In genomic region chr6:30735668-30736314, GRCh38 we compare ENCODE assay signal across 11 cellular contexts.
DNase-seq lines count a peak whose midpoint lies in the region; ATAC-seq lines count a peak whose summit lies in the region.
"Had no signal": no experiment of that assay in that cellular context is flagged by ENCODE, and none has a peak within 500 bp of the region (broad histone marks: within the 10 kb centered on the region; RNA-seq: fewer than 3 reads in every experiment).

No MANE protein-coding gene starts in this region.

- H3K36me3 Mint-ChIP-seq in activated T-cell treated with anti-CD3 and anti-CD28 coated beads, Interleukin-2, amount 50 U/mL, for 24 hours (ENCODE audit: low read depth): peaks cover 98% of the 10 kb centered on the region
- H3K36me3 Mint-ChIP-seq in activated naive CD4-positive, alpha-beta T cell treated with anti-CD3 and anti-CD28 coated beads, Interleukin-2, amount 50 U/mL, for 24 hours: peaks cover 19% of the 10 kb centered on the region
- peaks cover 39% of the 10 kb centered on the region for H3K36me3 Mint-ChIP-seq in stimulated activated memory B cell treated with anti-CD40 and anti-IgM and Interleukin-4, amounts not matched to agents 10 μg/mL and 1 μg/mL and 100 μg/mL, for 72 hours

- peaks cover 83% of the 10 kb centered on the region for H3K4me1 Mint-ChIP-seq in activated T-cell treated with anti-CD3 and anti-CD28 coated beads, Interleukin-2, amount 50 U/mL, for 24 hours (ENCODE audit: low read depth)
- peaks cover 88% of the 10 kb centered on the region for H3K4me1 Mint-ChIP-seq in activated naive CD4-positive, alpha-beta T cell treated with anti-CD3 and anti-CD28 coated beads, Interleukin-2, amount 50 U/mL, for 24 hours
- H3K4me1 Mint-ChIP-seq in stimulated activated memory B cell treated with anti-CD40 and anti-IgM and Interleukin-4, amounts not matched to agents 10 μg/mL and 1 μg/mL and 100 μg/mL, for 72 hours: peaks cover 39% of the 10 kb centered on the region

- H3K4me3 Mint-ChIP-seq in activated T-cell treated with anti-CD3 and anti-CD28 coated beads, Interleukin-2, amount 50 U/mL, for 24 hours: peak overlapping the region; percentile 65
- H3K4me3 Mint-ChIP-seq in activated naive CD4-positive, alpha-beta T cell treated with anti-CD3 and anti-CD28 coated beads, Interleukin-2, amount 50 U/mL, for 24 hours: peak overlapping the region; percentile 79
- peak overlapping the region; percentile 33 for H3K4me3 Mint-ChIP-seq in stimulated activated memory B cell treated with anti-CD40 and anti-IgM and Interleukin-4, amounts not matched to agents 10 μg/mL and 1 μg/mL and 100 μg/mL, for 72 hours

- H3K9me3 Mint-ChIP-seq in activated T-cell treated with anti-CD3 and anti-CD28 coated beads, Interleukin-2, amount 50 U/mL, for 24 hours: peaks cover 5% of the 10 kb centered on the region
- no peaks in the 10 kb centered on the region for H3K9me3 Mint-ChIP-seq in activated naive CD4-positive, alpha-beta T cell treated with anti-CD3 and anti-CD28 coated beads, Interleukin-2, amount 50 U/mL, for 24 hours
- H3K9me3 Mint-ChIP-seq in stimulated activated memory B cell treated with anti-CD40 and anti-IgM and Interleukin-4, amounts not matched to agents 10 μg/mL and 1 μg/mL and 100 μg/mL, for 72 hours: no peaks in the 10 kb centered on the region

- H3K27me3 Mint-ChIP-seq in activated T-cell treated with anti-CD3 and anti-CD28 coated beads, Interleukin-2, amount 50 U/mL, for 24 hours: no peaks in the 10 kb centered on the region
- no peaks in the 10 kb centered on the region for H3K27me3 Mint-ChIP-seq in activated naive CD4-positive, alpha-beta T cell treated with anti-CD3 and anti-CD28 coated beads, Interleukin-2, amount 50 U/mL, for 24 hours
- no peaks in the 10 kb centered on the region for H3K27me3 Mint-ChIP-seq in stimulated activated memory B cell treated with anti-CD40 and anti-IgM and Interleukin-4, amounts not matched to agents 10 μg/mL and 1 μg/mL and 100 μg/mL, for 72 hours

- ATAC-seq in HG03342 (IDR thresholded peaks at IDR 0.05; ENCODE audit: unreplicated experiment) (peak; percentile 41), GM19452 (IDR thresholded peaks at IDR 0.05; ENCODE audit: unreplicated experiment) (no peak), GM18907 (IDR thresholded peaks at IDR 0.05; ENCODE audit: unreplicated experiment) (no peak), HG03565 (IDR thresholded peaks at IDR 0.05; ENCODE audit: unreplicated experiment) (no peak)
- ATAC-seq in stimulated activated memory B cell treated with anti-CD40 and anti-IgM and Interleukin-4, amounts not matched to agents 10 μg/mL and 1 μg/mL and 100 μg/mL, for 72 hours: peak; percentile 83

- H3K27ac Mint-ChIP-seq in activated T-cell treated with anti-CD3 and anti-CD28 coated beads, Interleukin-2, amount 50 U/mL, for 24 hours: peak overlapping the region; percentile 98
- H3K27ac Mint-ChIP-seq in activated naive CD4-positive, alpha-beta T cell treated with anti-CD3 and anti-CD28 coated beads, Interleukin-2, amount 50 U/mL, for 24 hours: peak overlapping the region; percentile 93
- peak overlapping the region; percentile 82 for H3K27ac Mint-ChIP-seq in stimulated activated memory B cell treated with anti-CD40 and anti-IgM and Interleukin-4, amounts not matched to agents 10 μg/mL and 1 μg/mL and 100 μg/mL, for 72 hours

- peak; percentile 52 for DNase-seq in activated T-cell treated with anti-CD3 and anti-CD28 coated beads, Interleukin-2, amount 50 U/mL, for 24 hours
- no peak for DNase-seq in activated T-cell treated with anti-CD3 and anti-CD28 coated beads, Interleukin-2, amount 50 U/mL, for 1 hour
- DNase-seq: colonic mucosa, Kasumi-1, substantia nigra had no signal

Comparison
In these comparisons a context has a peak if more than half of its experiments do, and no peak if none do; other contexts are left out.
1. ATAC-seq: peak in HG03342 (single experiment) and stimulated activated memory B cell treated with anti-CD40 and anti-IgM and Interleukin-4, amounts not matched to agents 10 μg/mL and 1 μg/mL and 100 μg/mL, for 72 hours (single experiment); none in GM19452 (single experiment), GM18907 (single experiment) and HG03565 (single experiment).
2. Peak in every context shown above with its lines, with median percentiles within 50 percentile points of each other: H3K27ac Mint-ChIP-seq and H3K4me3 Mint-ChIP-seq.